Comparison of ENCODE assay signal across 9 cellular contexts in genomic region chr3:114155370-114155821, GRCh38. TPM values are rescaled to one million over a fixed set of nuclear protein-coding genes. Genes with fewer than 3 reads are reported as not detected.
A peak's percentile ranks its signal among the peaks of the same experiment; 100 is the strongest.
DNase-seq lines count a peak whose midpoint lies in the region; TF ChIP-seq lines count a peak whose summit lies in the region.
"Had no signal": no experiment of that assay in that cellular context is flagged by ENCODE, and none has a peak within 500 bp of the region (broad histone marks: within the 10 kb centered on the region; RNA-seq: fewer than 3 reads in every experiment).

No MANE protein-coding gene starts in this region.

- H3K27me3 Mint-ChIP-seq in brain, result peaks cover 4% of the 10 kb centered on the region
- peaks cover 20% of the 10 kb centered on the region for H3K27me3 Mint-ChIP-seq in nephron (ENCODE audit: low read depth)

- intact Hi-C loops in cardiac septum (cut with DNase I), result loop anchor here (10.0 kb wide), 3 partner anchors 101 to 679 kb away; partner anchors contain the start of genes CCDC191, QTRT2 and TIGIT

- no peak overlapping the region for H3K27ac ChIP-seq in cardiac muscle cell
- no peak overlapping the region for H3K27ac ChIP-seq in coronary artery

- H3K27me3 ChIP-seq in cardiac muscle cell, result no peaks in the 10 kb centered on the region

- TF ChIP-seq CTCF in cardiac muscle cell (IDR thresholded peaks at IDR 0.05; ENCODE audit: low read depth, low read length) (peak; percentile 55), brain (conservative IDR thresholded peaks at IDR 0.05) (peak; percentile 44 to 48), nephron (IDR thresholded peaks at IDR 0.05; ENCODE audit: unreplicated experiment in 3 of 3) (peak in 2 of 3 experiments; percentile 12 to 25), coronary artery (IDR thresholded peaks at IDR 0.05) (no peak)

- H3K9me3 ChIP-seq in cardiac muscle cell (ENCODE audit: low read depth), result no peaks in the 10 kb centered on the region

- H3K4me3 Mint-ChIP-seq in brain (no peak overlapping the region), nephron (no peak overlapping the region)

- H3K4me1 Mint-ChIP-seq in brain (peaks cover 36% of the 10 kb centered on the region), nephron (peaks cover 4% of the 10 kb centered on the region)

- H3K27ac Mint-ChIP-seq in brain (peak overlapping the region; percentile 12 to 97 (median 90)), nephron (no peak overlapping the region)

- H3K4me3 ChIP-seq in cardiac muscle cell (no peak overlapping the region), coronary artery (no peak overlapping the region)

- no peaks in the 10 kb centered on the region for H3K36me3 Mint-ChIP-seq in brain
- no peaks in the 10 kb centered on the region for H3K36me3 Mint-ChIP-seq in nephron (ENCODE audit: low read depth)

- H3K36me3 ChIP-seq in cardiac muscle cell, result no peaks in the 10 kb centered on the region

- DNase-seq in cardiac muscle cell (ENCODE audit: low read depth in 1 of 2, low spot score in 1 of 2) (peak; percentile 34 to 54), cardiac septum (ENCODE audit: low spot score) (no peak), NOMO-1 (lab: John Stamatoyannopoulos, UW; ENCODE audit: unreplicated experiment in 2 of 2) (peak; percentile 9 to 17), AG08395 (ENCODE audit: low spot score) (no peak), coronary artery (ENCODE audit: low spot score) (no peak)
- no peak for DNase-seq in NK-92 treated with Interleukin-12 subunit alpha and Interleukin-12 subunit beta, amount 100 ng/mL, for 24 hours (lab: John Stamatoyannopoulos, UW)

- H3K9me3 Mint-ChIP-seq in brain, result no peaks in the 10 kb centered on the region
- no peaks in the 10 kb centered on the region for H3K9me3 Mint-ChIP-seq in nephron

- H3K4me1 ChIP-seq in cardiac muscle cell (ENCODE audit: low read depth), result no peaks in the 10 kb centered on the region

RNA-seq across cellular contexts. Expression of gene DRD3, which starts 23.5 kb away (rescaled TPM):
- total RNA-seq in cardiac muscle cell (0.51 TPM in 1 of 2 replicates, not detected in the other), cardiac septum (not detected)
- polyA plus RNA-seq in cardiac muscle cell (not detected in 2 replicates), brain (ENCODE audit: insufficient read depth, low read depth, low replicate concordance) (not detected)
- total RNA-seq: aorta had no signal
- polyA plus RNA-seq: aorta had no signal

Comparison
In these comparisons a context has a peak if more than half of its experiments do, and no peak if none do; other contexts are left out.
1. DNase-seq: peak in cardiac muscle cell (2 of 2) and NOMO-1 (2 of 2); none in cardiac septum (single experiment), AG08395 (single experiment), NK-92 treated with Interleukin-12 subunit alpha and Interleukin-12 subunit beta, amount 100 ng/mL, for 24 hours (single experiment) and coronary artery (single experiment).
2. H3K27ac Mint-ChIP-seq: peak in brain (5 of 5); none in nephron (0 of 3).